8 cellular contexts compared by ENCODE assay signal in the genomic region with DNA sequence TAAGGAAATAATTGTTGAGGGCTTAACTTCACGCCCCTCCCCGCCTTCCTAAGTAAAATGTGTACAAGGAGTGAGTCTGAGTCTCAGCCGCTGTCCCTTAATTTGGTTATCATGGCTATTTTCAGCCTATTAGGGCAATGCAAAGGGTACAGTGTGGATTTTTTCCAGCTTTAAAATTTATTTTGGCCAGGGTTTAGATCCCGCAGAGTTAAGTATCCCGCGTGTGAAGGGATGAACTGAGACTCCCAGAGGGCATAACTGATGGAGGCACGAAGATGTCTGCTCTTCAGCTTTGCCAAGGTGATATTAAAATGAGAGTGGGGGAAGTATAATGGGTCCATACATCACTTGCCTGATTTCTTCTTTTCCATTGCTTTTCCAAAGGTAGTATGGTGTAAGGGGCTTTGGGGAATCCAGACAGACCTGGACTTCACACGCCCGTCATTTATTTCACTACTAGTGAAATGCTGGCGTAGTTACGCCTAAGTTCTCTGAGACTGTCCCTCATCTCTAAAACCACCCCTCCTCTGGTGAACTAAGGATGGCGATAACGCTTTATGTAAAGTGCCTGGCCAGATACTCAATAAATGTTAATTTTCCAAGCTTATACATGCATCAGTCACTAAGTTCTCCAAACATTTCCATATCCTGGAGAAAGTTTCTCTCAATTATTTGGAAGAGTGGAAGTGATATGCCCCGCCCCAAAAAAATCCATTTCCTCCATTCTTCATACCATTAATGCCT. TPM values are rescaled to one million over a fixed set of nuclear protein-coding genes. Genes with fewer than 3 reads are reported as not detected.
A peak's percentile ranks its signal among the peaks of the same experiment; 100 is the strongest.
DNase-seq lines count a peak whose midpoint lies in the region; ATAC-seq, FAIRE-seq and TF ChIP-seq lines count a peak whose summit lies in the region.

No MANE protein-coding gene starts in this region.

- H3K36me3 ChIP-seq in DND-41 (ENCODE audit: insufficient read depth, low read length) = peaks cover 4% of the 10 kb centered on the region; the same call in 1 of the 2 replicates
- H3K36me3 ChIP-seq in Panc1 (ENCODE audit: control insufficient read depth, insufficient read depth, low read length) = no peaks in the 10 kb centered on the region; the same call in 1 of the 2 replicates
- peaks cover 0 to 2% of the 10 kb centered on the region in 2 experiments for H3K36me3 ChIP-seq in trophoblast cell (ENCODE audit: control insufficient read depth in 1 of 2, insufficient read depth in 2 of 2, low read length in 2 of 2)

- no peak for FAIRE-seq in HTR-8/SVneo (lab: Jason Lieb, UNC)

- ATAC-seq in DND-41 (ENCODE audit: insufficient read depth, low read depth) (no peak), Panc1 (no peak), GM18868 (IDR thresholded peaks at IDR 0.05; ENCODE audit: unreplicated experiment) (no peak), GM21529 (IDR thresholded peaks at IDR 0.05; ENCODE audit: unreplicated experiment) (no peak)

- peak overlapping the region; percentile 53 for H3K9ac ChIP-seq in DND-41 (ENCODE audit: low read depth, low read length)
- H3K9ac ChIP-seq in trophoblast cell (ENCODE audit: low read length) = no peak overlapping the region

- in situ Hi-C loops in Panc1 (cut with HindIII; ENCODE audit: low pct_unique_long_range_greater_than_20kb, low sequenced_read_pairs) = no loop called here

- no peak overlapping the region for H3K23ac ChIP-seq in trophoblast cell (ENCODE audit: low read length)

- intact Hi-C loops in Panc1 (cut with micrococcal nuclease; ENCODE audit: unreplicated experiment) = no loop called here

- CTCF ChIA-PET in Panc1 (lab: Charles Lee) = interaction anchor here (0.6 kb wide), 1 partner anchor 203 kb away, joined by 3 read pairs; no protein-coding TSS in a partner anchor

- TF ChIP-seq CTCF in DND-41 (IDR thresholded peaks at IDR 0.05; ENCODE audit: borderline replicate concordance, extremely low read depth, low read length, poor library complexity, severe bottlenecking) (no peak), Panc1 (IDR thresholded peaks at IDR 0.05) (no peak), epithelial cell of proximal tubule (conservative IDR thresholded peaks at IDR 0.05; ENCODE audit: low read depth, low read length) (no peak)

- no peak overlapping the region for H2AK5ac ChIP-seq in trophoblast cell (ENCODE audit: low read length)

- DNase-seq in DND-41 (no peak), Panc1 (ENCODE audit: low read depth, low spot score) (no peak), epithelial cell of proximal tubule (ENCODE audit: low read depth) (no peak), trophoblast cell (no peak), pons (ENCODE audit: low spot score) (no peak), HTR-8/SVneo (ENCODE audit: insufficient read length, low spot score) (no peak)

- POLR2A ChIA-PET in Panc1 (lab: Charles Lee) = no interaction called here

- H3K4me3 ChIP-seq in DND-41 (ENCODE audit: low read depth in 1 of 2, low read length in 2 of 2) = peak overlapping the region; percentile 26 to 81; a peak in 3 of 4 replicates
- peak overlapping the region; percentile 83 to 84 for H3K4me3 ChIP-seq in Panc1 (ENCODE audit: low read depth in 2 of 2, low read length in 2 of 2)
- peak overlapping the region; percentile 73 for H3K4me3 ChIP-seq in epithelial cell of proximal tubule (ENCODE audit: low read depth, low read length)
- H3K4me3 ChIP-seq in trophoblast cell (ENCODE audit: low read depth, low read length) = peak overlapping the region; percentile 74

- no peak overlapping the region for H2BK12ac ChIP-seq in trophoblast cell (ENCODE audit: low read length)

- H2BK120ac ChIP-seq in trophoblast cell (ENCODE audit: insufficient read depth, low read length, poor library complexity) = peak overlapping the region; percentile 70

- H3K79me2 ChIP-seq in DND-41 (ENCODE audit: insufficient read depth, low read length) (peaks cover 28% of the 10 kb centered on the region), trophoblast cell (ENCODE audit: control insufficient read depth, insufficient read depth, low read length, poor library complexity) (peaks cover 6% of the 10 kb centered on the region)

- H2BK5ac ChIP-seq in trophoblast cell (ENCODE audit: low read depth, low read length, poor library complexity) = no peak overlapping the region

- H3K4me1 ChIP-seq in DND-41 (ENCODE audit: insufficient read depth, low read length) (peaks cover 27% of the 10 kb centered on the region), Panc1 (ENCODE audit: control insufficient read depth, insufficient read depth, low read length) (peaks cover 13% of the 10 kb centered on the region), trophoblast cell (ENCODE audit: control insufficient read depth in 1 of 2, insufficient read depth in 2 of 2, low read length in 2 of 2) (peaks cover 12 to 18% of the 10 kb centered on the region in 2 experiments)

- H4K91ac ChIP-seq in trophoblast cell (ENCODE audit: low read depth, low read length) = no peak overlapping the region

- H4K12ac ChIP-seq in trophoblast cell (ENCODE audit: low read depth, low read length) = no peak overlapping the region

- peaks cover 19% of the 10 kb centered on the region for H4K20me1 ChIP-seq in DND-41 (ENCODE audit: insufficient read depth, low read length)

- H3K9me3 ChIP-seq in DND-41 (ENCODE audit: insufficient read depth, low read length, severe bottlenecking) (no peaks in the 10 kb centered on the region), Panc1 (ENCODE audit: control insufficient read depth, insufficient read depth, low read depth, low read length) (no peaks in the 10 kb centered on the region), trophoblast cell (ENCODE audit: insufficient read depth, low read depth, low read length) (no peaks in the 10 kb centered on the region)

- peak overlapping the region; percentile 70 for H4K8ac ChIP-seq in trophoblast cell (ENCODE audit: low read depth, low read length)

- no peak overlapping the region for H3K14ac ChIP-seq in trophoblast cell (ENCODE audit: low read length)

- H3K4me2 ChIP-seq in DND-41 (ENCODE audit: insufficient read depth, low read length) = peak overlapping the region; percentile 88
- H3K4me2 ChIP-seq in trophoblast cell (ENCODE audit: low read length) = peak overlapping the region; percentile 92

- H3K27ac ChIP-seq in DND-41 (ENCODE audit: low read length) (no peak overlapping the region), Panc1 (ENCODE audit: low read length) (peak overlapping the region; percentile 60), trophoblast cell (ENCODE audit: low read depth, low read length) (no peak overlapping the region)

- H3K4ac ChIP-seq in trophoblast cell (ENCODE audit: low read depth, low read length) = no peak overlapping the region

- WGBS in trophoblast cell (ENCODE audit: extremely low coverage, insufficient coverage, insufficient read length) = no CpG with 5 or more reads among the region's 14 CpGs

- peak overlapping the region; percentile 64 for H3K18ac ChIP-seq in trophoblast cell (ENCODE audit: low read length)

- H2AFZ ChIP-seq in DND-41 (ENCODE audit: low read depth, low read length) = peak overlapping the region; percentile 84
- peak overlapping the region; percentile 88 for H2AFZ ChIP-seq in trophoblast cell (ENCODE audit: insufficient read depth, low read length, poor library complexity)

- H3K27me3 ChIP-seq in DND-41 (ENCODE audit: insufficient read depth, low read length, poor library complexity) = peaks cover 35% of the 10 kb centered on the region
- no peaks in the 10 kb centered on the region for H3K27me3 ChIP-seq in Panc1 (ENCODE audit: control insufficient read depth, insufficient read depth, low read length)
- no peaks in the 10 kb centered on the region for H3K27me3 ChIP-seq in trophoblast cell (ENCODE audit: insufficient read depth, low read length)

- peaks cover 10% of the 10 kb centered on the region for H3K79me1 ChIP-seq in trophoblast cell (ENCODE audit: low read length)

- BruUV-seq in Panc1 (replicated peaks; lab: Mats Ljungman, UMichigan) = no TSS peak

RNA-seq across cellular contexts. Expression of a gene that starts 0.9 kb away (rescaled TPM):
- total RNA-seq in Panc1 (2021; ENCODE audit: unreplicated experiment) (22.3 TPM), epithelial cell of proximal tubule (20.3 and 25.0 TPM in 2 replicates)
- polyA plus RNA-seq in Panc1 (2012; ENCODE audit: insufficient read length) = 15.2 TPM
- 22.2 and 22.5 TPM in 2 replicates for polyA plus RNA-seq in trophoblast cell (2013)

RNA-seq across cellular contexts. Expression of a gene that starts 39.0 kb away (rescaled TPM):
- total RNA-seq in Panc1 (2021; ENCODE audit: unreplicated experiment) (736 TPM), epithelial cell of proximal tubule (427 and 615 TPM in 2 replicates)
- polyA plus RNA-seq in Panc1 (2012; ENCODE audit: insufficient read length) = 456 TPM
- 205 and 208 TPM in 2 replicates for polyA plus RNA-seq in trophoblast cell (2013)
